9 cellular contexts compared by ENCODE assay signal in genomic region chrX:149903889-149904748, GRCh38. TPM values are rescaled to one million over a fixed set of nuclear protein-coding genes. Genes with fewer than 3 reads are reported as not detected.
DNase-seq lines count a peak whose midpoint lies in the region; ATAC-seq and TF ChIP-seq lines count a peak whose summit lies in the region.
"Had no signal": no experiment of that assay in that cellular context is flagged by ENCODE, and none has a peak within 500 bp of the region (broad histone marks: within the 10 kb centered on the region; RNA-seq: fewer than 3 reads in every experiment).

No MANE protein-coding gene starts in this region.

- peak overlapping the region; percentile 12 for H3K4me3 Mint-ChIP-seq in activated T-cell treated with anti-CD3 and anti-CD28 coated beads, Interleukin-2, amount 50 U/mL, for 4 hours
- peak overlapping the region; percentile 67 for H3K4me3 Mint-ChIP-seq in activated naive CD8-positive, alpha-beta T cell treated with anti-CD3 and anti-CD28 coated beads, Interleukin-2, amount 50 U/mL, for 24 hours
- H3K4me3 Mint-ChIP-seq in neural crest cell: no peak overlapping the region
- H3K4me3 Mint-ChIP-seq in naive thymus-derived CD8-positive, alpha-beta T cell: peak overlapping the region in 1 of 10 donors; percentile 3

- peak; percentile 36 for TF ChIP-seq CTCF in neural crest cell (conservative IDR thresholded peaks at IDR 0.05)

- no peaks in the 10 kb centered on the region for H3K36me3 Mint-ChIP-seq in activated T-cell treated with anti-CD3 and anti-CD28 coated beads, Interleukin-2, amount 50 U/mL, for 4 hours (ENCODE audit: insufficient read depth)
- H3K36me3 Mint-ChIP-seq in activated naive CD8-positive, alpha-beta T cell treated with anti-CD3 and anti-CD28 coated beads, Interleukin-2, amount 50 U/mL, for 24 hours (ENCODE audit: low read depth): no peaks in the 10 kb centered on the region
- H3K36me3 Mint-ChIP-seq in neural crest cell (ENCODE audit: low read depth): no peaks in the 10 kb centered on the region
- H3K36me3 Mint-ChIP-seq in naive thymus-derived CD8-positive, alpha-beta T cell: peaks cover 0 to 2% (median 0%) of the 10 kb centered on the region in 3 donors

- no peak overlapping the region for H3K27ac Mint-ChIP-seq in activated naive CD8-positive, alpha-beta T cell treated with anti-CD3 and anti-CD28 coated beads, Interleukin-2, amount 50 U/mL, for 24 hours
- no peak overlapping the region for H3K27ac Mint-ChIP-seq in neural crest cell (ENCODE audit: unreplicated experiment)
- H3K27ac Mint-ChIP-seq in naive thymus-derived CD8-positive, alpha-beta T cell: no peak overlapping the region

- H3K27me3 Mint-ChIP-seq in activated T-cell treated with anti-CD3 and anti-CD28 coated beads, Interleukin-2, amount 50 U/mL, for 4 hours (ENCODE audit: low read depth): peaks cover 4% of the 10 kb centered on the region
- peaks cover 3% of the 10 kb centered on the region for H3K27me3 Mint-ChIP-seq in activated naive CD8-positive, alpha-beta T cell treated with anti-CD3 and anti-CD28 coated beads, Interleukin-2, amount 50 U/mL, for 24 hours
- H3K27me3 Mint-ChIP-seq in neural crest cell (ENCODE audit: low read depth): no peaks in the 10 kb centered on the region
- peaks cover 0 to under 1% (median 0%) of the 10 kb centered on the region in 5 donors for H3K27me3 Mint-ChIP-seq in naive thymus-derived CD8-positive, alpha-beta T cell

- POLR2A ChIA-PET in naive thymus-derived CD8-positive, alpha-beta T cell (lab: Charles Lee): no interaction called here

- peaks cover under 1% of the 10 kb centered on the region for H3K9me3 Mint-ChIP-seq in activated T-cell treated with anti-CD3 and anti-CD28 coated beads, Interleukin-2, amount 50 U/mL, for 4 hours
- no peaks in the 10 kb centered on the region for H3K9me3 Mint-ChIP-seq in activated naive CD8-positive, alpha-beta T cell treated with anti-CD3 and anti-CD28 coated beads, Interleukin-2, amount 50 U/mL, for 24 hours
- H3K9me3 Mint-ChIP-seq in neural crest cell: peaks cover 2% of the 10 kb centered on the region
- peaks cover 0 to 6% (median 0%) of the 10 kb centered on the region in 9 donors for H3K9me3 Mint-ChIP-seq in naive thymus-derived CD8-positive, alpha-beta T cell

- DNase-seq in activated T-cell treated with anti-CD3 and anti-CD28 coated beads, Interleukin-2, amount 50 U/mL, for 4 hours: no peak
- DNase-seq in activated T-cell treated with anti-CD3 and anti-CD28 coated beads, Interleukin-2, amount 50 U/mL, for 1 hour: no peak
- DNase-seq in activated naive CD8-positive, alpha-beta T cell treated with anti-CD3 and anti-CD28 coated beads, Interleukin-2, amount 50 U/mL, for 24 hours: no peak
- DNase-seq in neural crest cell (ENCODE audit: low read depth, low spot score): no peak
- no peak for DNase-seq in SHP77 treated with DMSO at 0.1 percent for 48 hours (lab: John Stamatoyannopoulos, UW)
- DNase-seq in naive thymus-derived CD8-positive, alpha-beta T cell: no peak
- DNase-seq in stimulated activated CD4-positive, alpha-beta T cell treated with anti-CD3 and anti-CD28 coated beads, Interleukin-4, amount 100 ng/mL, for 1 hour: no peak

- H3K4me1 Mint-ChIP-seq in activated T-cell treated with anti-CD3 and anti-CD28 coated beads, Interleukin-2, amount 50 U/mL, for 4 hours (ENCODE audit: low read depth): peaks cover 3% of the 10 kb centered on the region
- peaks cover 18% of the 10 kb centered on the region for H3K4me1 Mint-ChIP-seq in activated naive CD8-positive, alpha-beta T cell treated with anti-CD3 and anti-CD28 coated beads, Interleukin-2, amount 50 U/mL, for 24 hours
- H3K4me1 Mint-ChIP-seq in neural crest cell: peaks cover 6% of the 10 kb centered on the region
- H3K4me1 Mint-ChIP-seq in naive thymus-derived CD8-positive, alpha-beta T cell: peaks cover 0 to 2% (median 0%) of the 10 kb centered on the region in 4 donors

- ATAC-seq in activated T-cell treated with anti-CD3 and anti-CD28 coated beads, Interleukin-2, amount 50 U/mL, for 4 hours: peak; percentile 86 to 91
- ATAC-seq in HG03103 (IDR thresholded peaks at IDR 0.05; ENCODE audit: low read depth, unreplicated experiment): peak; percentile 69
- peak; percentile 80 for ATAC-seq in activated naive CD8-positive, alpha-beta T cell treated with anti-CD3 and anti-CD28 coated beads, Interleukin-2, amount 50 U/mL, for 24 hours
- no peak for ATAC-seq in naive thymus-derived CD8-positive, alpha-beta T cell

RNA-seq across cellular contexts. Expression of gene MAGEA8, which starts 23.1 kb away (rescaled TPM):
- total RNA-seq in activated T-cell treated with anti-CD3 and anti-CD28 coated beads, Interleukin-2, amount 50 U/mL, for 4 hours: not detected
- total RNA-seq in neural crest cell: not detected in 2 replicates
- not detected for total RNA-seq in naive thymus-derived CD8-positive, alpha-beta T cell
- polyA plus RNA-seq in naive thymus-derived CD8-positive, alpha-beta T cell: not detected
- polyA plus RNA-seq: adipose tissue had no signal

RNA-seq across cellular contexts. Expression of gene HSFX4, which starts 25.3 kb away (rescaled TPM):
- total RNA-seq in activated T-cell treated with anti-CD3 and anti-CD28 coated beads, Interleukin-2, amount 50 U/mL, for 4 hours: not detected
- total RNA-seq in neural crest cell: not detected in 2 replicates
- total RNA-seq in naive thymus-derived CD8-positive, alpha-beta T cell: not detected
- not detected for polyA plus RNA-seq in naive thymus-derived CD8-positive, alpha-beta T cell

RNA-seq across cellular contexts. Expression of gene EOLA2, which starts 34.2 kb away (rescaled TPM):
- total RNA-seq in activated T-cell treated with anti-CD3 and anti-CD28 coated beads, Interleukin-2, amount 50 U/mL, for 4 hours: 10 to 100 TPM; 45.9 to 51.4 (median 50.9) TPM
- 33.8 and 36.2 TPM in 2 replicates for total RNA-seq in neural crest cell
- total RNA-seq in naive thymus-derived CD8-positive, alpha-beta T cell: 10 to 100 TPM; 39.9 to 47.1 TPM
- polyA plus RNA-seq in naive thymus-derived CD8-positive, alpha-beta T cell: 10 to 100 TPM; 25.7 to 42.4 (median 26.5) TPM

Comparison
In these comparisons a context has a peak if more than half of its experiments do, and no peak if none do; other contexts are left out.
1. ATAC-seq: peak in activated T-cell treated with anti-CD3 and anti-CD28 coated beads, Interleukin-2, amount 50 U/mL, for 4 hours (2 of 2), HG03103 (single experiment) and activated naive CD8-positive, alpha-beta T cell treated with anti-CD3 and anti-CD28 coated beads, Interleukin-2, amount 50 U/mL, for 24 hours (single experiment); none in naive thymus-derived CD8-positive, alpha-beta T cell (0 of 2).